13 cellular contexts compared by ENCODE assay signal in the genomic region with DNA sequence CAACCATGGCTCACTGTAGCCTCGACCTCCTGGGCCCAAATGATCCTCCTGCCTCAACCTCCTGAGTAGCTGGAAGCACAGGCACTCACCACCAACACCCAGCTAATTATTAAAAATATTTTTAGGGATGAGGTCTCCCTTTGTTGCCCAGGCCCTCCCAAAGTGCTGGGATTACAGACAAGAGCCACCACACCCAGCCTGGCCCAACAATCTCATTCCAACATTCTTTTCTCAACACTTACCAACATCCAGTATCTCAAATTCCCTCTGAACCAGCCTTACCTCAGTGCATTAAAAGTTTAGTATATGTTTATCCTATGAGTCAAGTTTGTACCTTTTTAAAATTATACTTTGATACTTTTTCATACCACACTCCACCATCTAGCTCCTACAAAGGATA. TPM values are rescaled to one million over a fixed set of nuclear protein-coding genes. Genes with fewer than 3 reads are reported as not detected.
DNase-seq lines count a peak whose midpoint lies in the region; ATAC-seq and TF ChIP-seq lines count a peak whose summit lies in the region.
"Had no signal": no experiment of that assay in that cellular context is flagged by ENCODE, and none has a peak within 500 bp of the region (broad histone marks: within the 10 kb centered on the region; RNA-seq: fewer than 3 reads in every experiment).

No MANE protein-coding gene starts in this region.

- intact Hi-C loops in activated T-helper 1 cell treated with anti-CD3 and anti-CD28 coated beads, Interleukin-12 subunit alpha, Interleukin-12 subunit beta, Interleukin-2, Interleukin-4 antibody, amounts not matched to agents 30 ng/mL and 10 ng/mL and 1 ng/mL, durations not matched to agents 14 hours and 24 hours and 36 hours (cut with micrococcal nuclease) = no loop called here

- H3K9me3 ChIP-seq in gastroesophageal sphincter = no peaks in the 10 kb centered on the region

- ATAC-seq in gastroesophageal sphincter = no peak
- no peak for ATAC-seq in stimulated activated effector memory CD8-positive, alpha-beta T cell treated with anti-CD3 and anti-CD28 coated beads, Interleukin-12 subunit alpha, Interleukin-12 subunit beta, amount 100 ng/mL, for 72 hours
- ATAC-seq in HG03460 (IDR thresholded peaks at IDR 0.05; ENCODE audit: unreplicated experiment) = no peak

- peaks cover 47% of the 10 kb centered on the region for H3K4me1 Mint-ChIP-seq in activated T-helper 1 cell treated with anti-CD3 and anti-CD28 coated beads, Interleukin-12 subunit alpha, Interleukin-12 subunit beta, Interleukin-2, Interleukin-4 antibody, amounts not matched to agents 30 ng/mL and 10 ng/mL and 1 ng/mL, durations not matched to agents 14 hours and 24 hours and 36 hours (ENCODE audit: low read depth)
- H3K4me1 Mint-ChIP-seq in stimulated activated effector memory CD8-positive, alpha-beta T cell treated with anti-CD3 and anti-CD28 coated beads, Interleukin-12 subunit alpha, Interleukin-12 subunit beta, amount 100 ng/mL, for 72 hours = peaks cover 35% of the 10 kb centered on the region

- H3K4me1 ChIP-seq in gastroesophageal sphincter = peaks cover 20 to 90% (median 50%) of the 10 kb centered on the region in 3 donors

- H3K4me3 Mint-ChIP-seq in activated T-helper 1 cell treated with anti-CD3 and anti-CD28 coated beads, Interleukin-12 subunit alpha, Interleukin-12 subunit beta, Interleukin-2, Interleukin-4 antibody, amounts not matched to agents 30 ng/mL and 10 ng/mL and 1 ng/mL, durations not matched to agents 14 hours and 24 hours and 36 hours = no peak overlapping the region
- no peak overlapping the region for H3K4me3 Mint-ChIP-seq in stimulated activated effector memory CD8-positive, alpha-beta T cell treated with anti-CD3 and anti-CD28 coated beads, Interleukin-12 subunit alpha, Interleukin-12 subunit beta, amount 100 ng/mL, for 72 hours
- H3K4me3 Mint-ChIP-seq: H9 had no signal

- TF ChIP-seq EP300 in gastroesophageal sphincter (IDR thresholded peaks at IDR 0.05) = no peak

- peaks cover 46% of the 10 kb centered on the region for H3K36me3 Mint-ChIP-seq in activated T-helper 1 cell treated with anti-CD3 and anti-CD28 coated beads, Interleukin-12 subunit alpha, Interleukin-12 subunit beta, Interleukin-2, Interleukin-4 antibody, amounts not matched to agents 30 ng/mL and 10 ng/mL and 1 ng/mL, durations not matched to agents 14 hours and 24 hours and 36 hours (ENCODE audit: low read depth)
- peaks cover 88% of the 10 kb centered on the region for H3K36me3 Mint-ChIP-seq in stimulated activated effector memory CD8-positive, alpha-beta T cell treated with anti-CD3 and anti-CD28 coated beads, Interleukin-12 subunit alpha, Interleukin-12 subunit beta, amount 100 ng/mL, for 72 hours

- no peaks in the 10 kb centered on the region for H3K9me3 Mint-ChIP-seq in activated T-helper 1 cell treated with anti-CD3 and anti-CD28 coated beads, Interleukin-12 subunit alpha, Interleukin-12 subunit beta, Interleukin-2, Interleukin-4 antibody, amounts not matched to agents 30 ng/mL and 10 ng/mL and 1 ng/mL, durations not matched to agents 14 hours and 24 hours and 36 hours
- H3K9me3 Mint-ChIP-seq in stimulated activated effector memory CD8-positive, alpha-beta T cell treated with anti-CD3 and anti-CD28 coated beads, Interleukin-12 subunit alpha, Interleukin-12 subunit beta, amount 100 ng/mL, for 72 hours = no peaks in the 10 kb centered on the region
- H3K9me3 Mint-ChIP-seq: H9 had no signal

- no peaks in the 10 kb centered on the region for H3K27me3 ChIP-seq in gastroesophageal sphincter

- H3K4me3 ChIP-seq in gastroesophageal sphincter = no peak overlapping the region

- peak overlapping the region; percentile 69 for H3K27ac Mint-ChIP-seq in activated T-helper 1 cell treated with anti-CD3 and anti-CD28 coated beads, Interleukin-12 subunit alpha, Interleukin-12 subunit beta, Interleukin-2, Interleukin-4 antibody, amounts not matched to agents 30 ng/mL and 10 ng/mL and 1 ng/mL, durations not matched to agents 14 hours and 24 hours and 36 hours
- H3K27ac Mint-ChIP-seq in stimulated activated effector memory CD8-positive, alpha-beta T cell treated with anti-CD3 and anti-CD28 coated beads, Interleukin-12 subunit alpha, Interleukin-12 subunit beta, amount 100 ng/mL, for 72 hours = peak overlapping the region; percentile 78
- H3K27ac Mint-ChIP-seq: H9 had no signal

- peak; percentile 37 for DNase-seq in ELR (ENCODE audit: low read depth)
- DNase-seq in activated T-helper 1 cell treated with anti-CD3 and anti-CD28 coated beads, Interleukin-12 subunit alpha, Interleukin-12 subunit beta, Interleukin-2, Interleukin-4 antibody, amounts not matched to agents 30 ng/mL and 10 ng/mL and 1 ng/mL, durations not matched to agents 14 hours and 24 hours and 36 hours (ENCODE audit: low spot score) = no peak
- no peak for DNase-seq in stimulated activated effector memory CD8-positive, alpha-beta T cell treated with anti-CD3 and anti-CD28 coated beads, Interleukin-12 subunit alpha, Interleukin-12 subunit beta, amount 100 ng/mL, for 72 hours (ENCODE audit: low spot score in 2 of 2)
- DNase-seq in NCI-H345 treated with DMSO at 0.1 percent for 48 hours (lab: John Stamatoyannopoulos, UW; ENCODE audit: unreplicated experiment) = no peak
- no peak for DNase-seq in NCI-H2171 (lab: John Stamatoyannopoulos, UW)
- no peak for DNase-seq in NOMO-1 treated with DMSO at 0.1 percent for 48 hours (lab: John Stamatoyannopoulos, UW; ENCODE audit: unreplicated experiment)
- DNase-seq: H9, left colon, NCI-H2081, posterior cingulate gyrus had no signal

- peak overlapping the region in 3 of 4 donors; percentile 66 to 81 (median 80) for H3K27ac ChIP-seq in gastroesophageal sphincter
- H3K27ac ChIP-seq: KMS-11 had no signal

- TF ChIP-seq POLR2A in gastroesophageal sphincter (IDR thresholded peaks at IDR 0.05) = no peak

- H3K36me3 ChIP-seq in gastroesophageal sphincter = peaks cover 0 to 32% of the 10 kb centered on the region in 2 donors

- WGBS in gastroesophageal sphincter (ENCODE audit: low coverage in 1 of 2), 2 donors = 86 to 100% methylated on average over 1 of the region's 1 CpG

- H3K27me3 Mint-ChIP-seq in activated T-helper 1 cell treated with anti-CD3 and anti-CD28 coated beads, Interleukin-12 subunit alpha, Interleukin-12 subunit beta, Interleukin-2, Interleukin-4 antibody, amounts not matched to agents 30 ng/mL and 10 ng/mL and 1 ng/mL, durations not matched to agents 14 hours and 24 hours and 36 hours (ENCODE audit: insufficient read depth) = no peaks in the 10 kb centered on the region

- TF ChIP-seq CTCF in gastroesophageal sphincter (IDR thresholded peaks at IDR 0.05) = no peak

RNA-seq across cellular contexts. Expression of gene ANXA2, which starts 25.0 kb away (rescaled TPM):
- 243 and 247 TPM in 2 replicates for total RNA-seq in activated T-helper 1 cell treated with anti-CD3 and anti-CD28 coated beads, Interleukin-12 subunit alpha, Interleukin-12 subunit beta, Interleukin-2, Interleukin-4 antibody, amounts not matched to agents 30 ng/mL and 10 ng/mL and 1 ng/mL, durations not matched to agents 14 hours and 24 hours and 36 hours
- total RNA-seq in gastroesophageal sphincter = 100 to 1,000 TPM; 301 to 793 (median 570) TPM
